ENCODE assay signal across 1 cellular context in the genomic region with DNA sequence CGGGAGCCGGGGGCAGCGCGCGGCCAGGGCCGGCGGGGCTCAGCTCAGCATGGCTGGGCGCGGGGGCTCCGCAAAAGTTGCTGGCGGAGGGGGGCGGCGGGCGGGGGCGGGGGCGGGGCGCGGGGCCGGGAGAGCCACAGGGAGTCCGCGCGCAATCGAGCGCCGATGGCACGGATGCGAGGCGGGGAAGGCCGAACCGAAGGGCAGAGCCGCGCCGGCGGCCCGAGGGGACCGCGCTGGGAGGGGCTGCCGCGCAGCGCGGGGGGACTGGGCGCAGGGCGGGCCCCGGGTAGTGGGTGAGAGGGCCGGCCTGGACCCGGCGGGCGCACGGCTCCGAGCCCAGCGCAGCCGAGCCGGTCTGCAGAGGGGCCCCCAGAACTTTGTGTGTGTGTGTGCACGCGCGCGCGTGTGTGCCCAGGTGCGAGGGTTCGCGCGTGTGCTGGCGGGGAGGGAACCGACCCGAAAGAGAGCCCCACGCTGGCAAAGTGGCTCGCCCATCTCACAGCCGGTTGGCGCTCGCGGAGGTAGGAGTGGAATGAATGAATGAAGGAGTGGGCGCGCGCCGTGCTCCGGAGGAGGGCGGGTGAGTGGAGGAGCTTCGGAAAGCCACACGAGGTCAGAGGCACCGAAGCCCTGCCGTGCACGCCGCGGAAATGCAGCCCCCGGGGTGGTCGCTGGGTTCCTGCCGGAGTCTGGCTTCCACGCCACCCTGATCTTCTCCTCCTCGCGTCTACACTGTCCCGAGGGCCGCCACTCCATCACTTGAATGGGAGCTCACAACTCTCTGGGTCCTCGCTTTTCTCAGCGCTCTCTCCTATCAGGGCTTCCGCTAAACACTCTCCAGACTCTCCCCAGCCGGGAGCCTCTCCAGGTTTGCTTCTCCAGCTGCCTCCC.
TF ChIP-seq lines count a peak whose summit lies in the region.

TSS of gene HIPK2 (minus strand) at position 51 of the 894 bp plus-strand sequence. CDS start 375 bp downstream, outside the sequence.

TF ChIP-seq in K562, 482 proteins besides CTCF, POLR2A, EP300 and RAD21 (continued from another document and continues in another):
- TF ChIP-seq ZHX1 (conservative IDR thresholded peaks at IDR 0.05; ENCODE audit: low read length) (no peak), ZFP36 (IDR thresholded peaks at IDR 0.05; ENCODE audit: low read depth, low read length, partially characterized antibody) (no peak), ZC3H11A (IDR thresholded peaks at IDR 0.05; ENCODE audit: low read depth, low read length) (no peak), ZKSCAN8 (CRISPR knock-in tag; IDR thresholded peaks at IDR 0.05) (no peak), NCOR1 (IDR thresholded peaks at IDR 0.05) (no peak), SP1 (CRISPR knock-in tag; IDR thresholded peaks at IDR 0.05) (peak; percentile 36; the same call in 1 of the 2 replicates), ZNF165 (CRISPR knock-in tag; IDR thresholded peaks at IDR 0.05; ENCODE audit: borderline replicate concordance) (no peak), FOXM1 (IDR thresholded peaks at IDR 0.05; ENCODE audit: low read depth) (no peak), FOXM1 (CRISPR knock-in tag; IDR thresholded peaks at IDR 0.05; ENCODE audit: low read depth) (no peak), POLR2B (IDR thresholded peaks at IDR 0.05; ENCODE audit: low read depth, partially characterized antibody) (no peak), HSF4 (CRISPR knock-in tag; IDR thresholded peaks at IDR 0.05; ENCODE audit: borderline replicate concordance) (no peak), OTX1 (CRISPR knock-in tag; IDR thresholded peaks at IDR 0.05) (0 out of 2 replicates have a peak, but pooled peaks have one; percentile 42), HNRNPH1 (optimal IDR thresholded peaks at IDR 0.05; ENCODE audit: low read depth, low read length) (no peak), MYNN (IDR thresholded peaks at IDR 0.05) (no peak), MYNN (CRISPR knock-in tag; IDR thresholded peaks at IDR 0.05) (no peak), LARP7 (IDR thresholded peaks at IDR 0.05) (no peak), NR2C2 (CRISPR knock-in tag; IDR thresholded peaks at IDR 0.05) (peak; percentile 76), NR2C2 (tag; IDR thresholded peaks at IDR 0.05) (no peak), NKRF (IDR thresholded peaks at IDR 0.05; ENCODE audit: borderline replicate concordance) (peak; percentile 44; the same call in 1 of the 2 replicates), ZNF217 (CRISPR knock-in tag; IDR thresholded peaks at IDR 0.05) (no peak), ZNF146 (CRISPR knock-in tag; IDR thresholded peaks at IDR 0.05; ENCODE audit: unreplicated experiment) (no peak), DACH1 (IDR thresholded peaks at IDR 0.05; ENCODE audit: partially characterized antibody) (no peak), TGIF2 (CRISPR knock-in tag; IDR thresholded peaks at IDR 0.05) (no peak), HEY1 (CRISPR knock-in tag; IDR thresholded peaks at IDR 0.05; ENCODE audit: borderline replicate concordance) (no peak), HNRNPUL1 (IDR thresholded peaks at IDR 0.05; ENCODE audit: low read length) (no peak), POLR3A (IDR thresholded peaks at IDR 0.05; ENCODE audit: borderline replicate concordance, extremely low read depth, insufficient read depth, insufficient read length) (no peak)
- TF ChIP-seq, protein P1, sequence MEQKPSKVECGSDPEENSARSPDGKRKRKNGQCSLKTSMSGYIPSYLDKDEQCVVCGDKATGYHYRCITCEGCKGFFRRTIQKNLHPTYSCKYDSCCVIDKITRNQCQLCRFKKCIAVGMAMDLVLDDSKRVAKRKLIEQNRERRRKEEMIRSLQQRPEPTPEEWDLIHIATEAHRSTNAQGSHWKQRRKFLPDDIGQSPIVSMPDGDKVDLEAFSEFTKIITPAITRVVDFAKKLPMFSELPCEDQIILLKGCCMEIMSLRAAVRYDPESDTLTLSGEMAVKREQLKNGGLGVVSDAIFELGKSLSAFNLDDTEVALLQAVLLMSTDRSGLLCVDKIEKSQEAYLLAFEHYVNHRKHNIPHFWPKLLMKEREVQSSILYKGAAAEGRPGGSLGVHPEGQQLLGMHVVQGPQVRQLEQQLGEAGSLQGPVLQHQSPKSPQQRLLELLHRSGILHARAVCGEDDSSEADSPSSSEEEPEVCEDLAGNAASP (IDR thresholded peaks at IDR 0.05) = no peak
- TF ChIP-seq, protein P2, sequence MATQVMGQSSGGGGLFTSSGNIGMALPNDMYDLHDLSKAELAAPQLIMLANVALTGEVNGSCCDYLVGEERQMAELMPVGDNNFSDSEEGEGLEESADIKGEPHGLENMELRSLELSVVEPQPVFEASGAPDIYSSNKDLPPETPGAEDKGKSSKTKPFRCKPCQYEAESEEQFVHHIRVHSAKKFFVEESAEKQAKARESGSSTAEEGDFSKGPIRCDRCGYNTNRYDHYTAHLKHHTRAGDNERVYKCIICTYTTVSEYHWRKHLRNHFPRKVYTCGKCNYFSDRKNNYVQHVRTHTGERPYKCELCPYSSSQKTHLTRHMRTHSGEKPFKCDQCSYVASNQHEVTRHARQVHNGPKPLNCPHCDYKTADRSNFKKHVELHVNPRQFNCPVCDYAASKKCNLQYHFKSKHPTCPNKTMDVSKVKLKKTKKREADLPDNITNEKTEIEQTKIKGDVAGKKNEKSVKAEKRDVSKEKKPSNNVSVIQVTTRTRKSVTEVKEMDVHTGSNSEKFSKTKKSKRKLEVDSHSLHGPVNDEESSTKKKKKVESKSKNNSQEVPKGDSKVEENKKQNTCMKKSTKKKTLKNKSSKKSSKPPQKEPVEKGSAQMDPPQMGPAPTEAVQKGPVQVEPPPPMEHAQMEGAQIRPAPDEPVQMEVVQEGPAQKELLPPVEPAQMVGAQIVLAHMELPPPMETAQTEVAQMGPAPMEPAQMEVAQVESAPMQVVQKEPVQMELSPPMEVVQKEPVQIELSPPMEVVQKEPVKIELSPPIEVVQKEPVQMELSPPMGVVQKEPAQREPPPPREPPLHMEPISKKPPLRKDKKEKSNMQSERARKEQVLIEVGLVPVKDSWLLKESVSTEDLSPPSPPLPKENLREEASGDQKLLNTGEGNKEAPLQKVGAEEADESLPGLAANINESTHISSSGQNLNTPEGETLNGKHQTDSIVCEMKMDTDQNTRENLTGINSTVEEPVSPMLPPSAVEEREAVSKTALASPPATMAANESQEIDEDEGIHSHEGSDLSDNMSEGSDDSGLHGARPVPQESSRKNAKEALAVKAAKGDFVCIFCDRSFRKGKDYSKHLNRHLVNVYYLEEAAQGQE (CRISPR knock-in tag; IDR thresholded peaks at IDR 0.05; ENCODE audit: low read depth) = peak; percentile 78; the same call in 1 of the 2 replicates
- TF ChIP-seq, protein P3, sequence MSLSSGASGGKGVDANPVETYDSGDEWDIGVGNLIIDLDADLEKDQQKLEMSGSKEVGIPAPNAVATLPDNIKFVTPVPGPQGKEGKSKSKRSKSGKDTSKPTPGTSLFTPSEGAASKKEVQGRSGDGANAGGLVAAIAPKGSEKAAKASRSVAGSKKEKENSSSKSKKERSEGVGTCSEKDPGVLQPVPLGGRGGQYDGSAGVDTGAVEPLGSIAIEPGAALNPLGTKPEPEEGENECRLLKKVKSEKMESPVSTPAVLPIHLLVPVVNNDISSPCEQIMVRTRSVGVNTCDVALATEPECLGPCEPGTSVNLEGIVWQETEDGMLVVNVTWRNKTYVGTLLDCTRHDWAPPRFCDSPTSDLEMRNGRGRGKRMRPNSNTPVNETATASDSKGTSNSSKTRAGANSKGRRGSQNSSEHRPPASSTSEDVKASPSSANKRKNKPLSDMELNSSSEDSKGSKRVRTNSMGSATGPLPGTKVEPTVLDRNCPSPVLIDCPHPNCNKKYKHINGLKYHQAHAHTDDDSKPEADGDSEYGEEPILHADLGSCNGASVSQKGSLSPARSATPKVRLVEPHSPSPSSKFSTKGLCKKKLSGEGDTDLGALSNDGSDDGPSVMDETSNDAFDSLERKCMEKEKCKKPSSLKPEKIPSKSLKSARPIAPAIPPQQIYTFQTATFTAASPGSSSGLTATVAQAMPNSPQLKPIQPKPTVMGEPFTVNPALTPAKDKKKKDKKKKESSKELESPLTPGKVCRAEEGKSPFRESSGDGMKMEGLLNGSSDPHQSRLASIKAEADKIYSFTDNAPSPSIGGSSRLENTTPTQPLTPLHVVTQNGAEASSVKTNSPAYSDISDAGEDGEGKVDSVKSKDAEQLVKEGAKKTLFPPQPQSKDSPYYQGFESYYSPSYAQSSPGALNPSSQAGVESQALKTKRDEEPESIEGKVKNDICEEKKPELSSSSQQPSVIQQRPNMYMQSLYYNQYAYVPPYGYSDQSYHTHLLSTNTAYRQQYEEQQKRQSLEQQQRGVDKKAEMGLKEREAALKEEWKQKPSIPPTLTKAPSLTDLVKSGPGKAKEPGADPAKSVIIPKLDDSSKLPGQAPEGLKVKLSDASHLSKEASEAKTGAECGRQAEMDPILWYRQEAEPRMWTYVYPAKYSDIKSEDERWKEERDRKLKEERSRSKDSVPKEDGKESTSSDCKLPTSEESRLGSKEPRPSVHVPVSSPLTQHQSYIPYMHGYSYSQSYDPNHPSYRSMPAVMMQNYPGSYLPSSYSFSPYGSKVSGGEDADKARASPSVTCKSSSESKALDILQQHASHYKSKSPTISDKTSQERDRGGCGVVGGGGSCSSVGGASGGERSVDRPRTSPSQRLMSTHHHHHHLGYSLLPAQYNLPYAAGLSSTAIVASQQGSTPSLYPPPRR (CRISPR knock-in tag; IDR thresholded peaks at IDR 0.05; ENCODE audit: borderline replicate concordance) = peak; percentile 54; the same call in 1 of the 2 replicates
- TF ChIP-seq, protein P4, sequence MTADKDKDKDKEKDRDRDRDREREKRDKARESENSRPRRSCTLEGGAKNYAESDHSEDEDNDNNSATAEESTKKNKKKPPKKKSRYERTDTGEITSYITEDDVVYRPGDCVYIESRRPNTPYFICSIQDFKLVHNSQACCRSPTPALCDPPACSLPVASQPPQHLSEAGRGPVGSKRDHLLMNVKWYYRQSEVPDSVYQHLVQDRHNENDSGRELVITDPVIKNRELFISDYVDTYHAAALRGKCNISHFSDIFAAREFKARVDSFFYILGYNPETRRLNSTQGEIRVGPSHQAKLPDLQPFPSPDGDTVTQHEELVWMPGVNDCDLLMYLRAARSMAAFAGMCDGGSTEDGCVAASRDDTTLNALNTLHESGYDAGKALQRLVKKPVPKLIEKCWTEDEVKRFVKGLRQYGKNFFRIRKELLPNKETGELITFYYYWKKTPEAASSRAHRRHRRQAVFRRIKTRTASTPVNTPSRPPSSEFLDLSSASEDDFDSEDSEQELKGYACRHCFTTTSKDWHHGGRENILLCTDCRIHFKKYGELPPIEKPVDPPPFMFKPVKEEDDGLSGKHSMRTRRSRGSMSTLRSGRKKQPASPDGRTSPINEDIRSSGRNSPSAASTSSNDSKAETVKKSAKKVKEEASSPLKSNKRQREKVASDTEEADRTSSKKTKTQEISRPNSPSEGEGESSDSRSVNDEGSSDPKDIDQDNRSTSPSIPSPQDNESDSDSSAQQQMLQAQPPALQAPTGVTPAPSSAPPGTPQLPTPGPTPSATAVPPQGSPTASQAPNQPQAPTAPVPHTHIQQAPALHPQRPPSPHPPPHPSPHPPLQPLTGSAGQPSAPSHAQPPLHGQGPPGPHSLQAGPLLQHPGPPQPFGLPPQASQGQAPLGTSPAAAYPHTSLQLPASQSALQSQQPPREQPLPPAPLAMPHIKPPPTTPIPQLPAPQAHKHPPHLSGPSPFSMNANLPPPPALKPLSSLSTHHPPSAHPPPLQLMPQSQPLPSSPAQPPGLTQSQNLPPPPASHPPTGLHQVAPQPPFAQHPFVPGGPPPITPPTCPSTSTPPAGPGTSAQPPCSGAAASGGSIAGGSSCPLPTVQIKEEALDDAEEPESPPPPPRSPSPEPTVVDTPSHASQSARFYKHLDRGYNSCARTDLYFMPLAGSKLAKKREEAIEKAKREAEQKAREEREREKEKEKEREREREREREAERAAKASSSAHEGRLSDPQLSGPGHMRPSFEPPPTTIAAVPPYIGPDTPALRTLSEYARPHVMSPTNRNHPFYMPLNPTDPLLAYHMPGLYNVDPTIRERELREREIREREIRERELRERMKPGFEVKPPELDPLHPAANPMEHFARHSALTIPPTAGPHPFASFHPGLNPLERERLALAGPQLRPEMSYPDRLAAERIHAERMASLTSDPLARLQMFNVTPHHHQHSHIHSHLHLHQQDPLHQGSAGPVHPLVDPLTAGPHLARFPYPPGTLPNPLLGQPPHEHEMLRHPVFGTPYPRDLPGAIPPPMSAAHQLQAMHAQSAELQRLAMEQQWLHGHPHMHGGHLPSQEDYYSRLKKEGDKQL (CRISPR knock-in tag; IDR thresholded peaks at IDR 0.05; ENCODE audit: borderline replicate concordance) = no peak
- TF ChIP-seq, protein P5, sequence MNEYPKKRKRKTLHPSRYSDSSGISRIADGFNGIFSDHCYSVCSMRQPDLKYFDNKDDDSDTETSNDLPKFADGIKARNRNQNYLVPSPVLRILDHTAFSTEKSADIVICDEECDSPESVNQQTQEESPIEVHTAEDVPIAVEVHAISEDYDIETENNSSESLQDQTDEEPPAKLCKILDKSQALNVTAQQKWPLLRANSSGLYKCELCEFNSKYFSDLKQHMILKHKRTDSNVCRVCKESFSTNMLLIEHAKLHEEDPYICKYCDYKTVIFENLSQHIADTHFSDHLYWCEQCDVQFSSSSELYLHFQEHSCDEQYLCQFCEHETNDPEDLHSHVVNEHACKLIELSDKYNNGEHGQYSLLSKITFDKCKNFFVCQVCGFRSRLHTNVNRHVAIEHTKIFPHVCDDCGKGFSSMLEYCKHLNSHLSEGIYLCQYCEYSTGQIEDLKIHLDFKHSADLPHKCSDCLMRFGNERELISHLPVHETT (CRISPR knock-in tag; conservative IDR thresholded peaks at IDR 0.05 in 1 of 2, IDR thresholded peaks at IDR 0.05 in 1 of 2) = 0 out of 4 replicates have a peak, but pooled peaks of 1 of the 2 experiments have one; percentile 42
